12 cellular contexts compared by ENCODE assay signal in the genomic region with DNA sequence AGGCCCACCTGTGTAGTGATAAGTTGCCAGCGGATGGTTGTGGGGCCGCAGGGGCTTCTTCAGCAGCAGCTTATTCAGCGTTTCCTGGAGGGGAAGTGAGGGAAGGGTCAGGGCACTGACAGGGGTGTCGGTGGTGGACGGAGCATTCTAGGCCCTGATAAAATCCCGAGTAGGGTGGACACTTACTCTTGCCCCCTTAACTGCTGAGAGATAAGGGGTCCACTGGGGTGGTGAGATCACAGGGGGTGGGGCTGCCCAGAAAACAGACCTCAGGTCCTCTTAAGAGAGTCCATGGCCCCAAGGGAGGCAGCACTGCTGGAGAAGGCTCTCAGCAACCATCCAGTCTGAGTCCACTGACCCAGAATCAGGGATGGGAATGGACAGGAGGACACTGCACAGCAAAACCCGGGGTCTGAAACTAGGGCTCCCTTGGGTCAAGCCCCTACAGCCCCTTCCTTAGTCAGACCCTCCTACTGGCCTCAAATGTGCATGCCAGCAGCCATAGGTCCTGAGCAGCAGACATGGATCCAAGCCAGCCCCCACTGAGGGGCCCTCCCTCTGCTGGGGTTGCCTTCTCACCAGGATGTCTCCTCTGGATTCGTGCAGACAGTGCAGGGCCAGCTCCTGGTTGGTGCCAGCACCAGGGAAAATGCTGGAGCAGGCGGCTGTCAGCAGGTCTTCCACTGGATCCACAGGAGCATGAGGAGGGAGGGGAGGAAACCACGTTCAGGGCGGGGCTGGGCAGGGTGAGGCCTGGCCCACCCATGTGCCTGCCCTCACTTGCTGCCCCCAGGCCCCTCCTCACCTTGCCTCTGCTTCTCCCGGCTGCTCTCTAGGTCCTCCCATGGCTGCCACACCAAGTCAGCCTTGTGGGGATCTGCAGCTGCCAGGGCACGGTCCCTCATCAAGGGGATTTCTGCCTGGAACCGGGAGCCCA. TPM values are rescaled to one million over a fixed set of nuclear protein-coding genes. Genes with fewer than 3 reads are reported as not detected.
A peak's percentile ranks its signal among the peaks of the same experiment; 100 is the strongest.
DNase-seq lines count a peak whose midpoint lies in the region; ATAC-seq, FAIRE-seq and TF ChIP-seq lines count a peak whose summit lies in the region.
"Had no signal": no experiment of that assay in that cellular context is flagged by ENCODE, and none has a peak within 500 bp of the region (broad histone marks: within the 10 kb centered on the region; RNA-seq: fewer than 3 reads in every experiment).

No MANE protein-coding gene starts in this region.

- H3K9me3 ChIP-seq in right atrium auricular region, result no peaks in the 10 kb centered on the region

- no peaks in the 10 kb centered on the region for H3K9me3 Mint-ChIP-seq in glutamatergic neuron (ENCODE audit: unreplicated experiment)

- no peak for DNase-seq in right atrium auricular region (ENCODE audit: low spot score)
- no peak for DNase-seq in Right ventricle myocardium inferior (ENCODE audit: missing footprints)
- peak; percentile 53 for DNase-seq in astrocyte of the hippocampus (ENCODE audit: low read depth, low spot score)
- DNase-seq in mesenteric fat pad (ENCODE audit: low spot score), result peak; percentile 82
- DNase-seq in urothelium cell line (ENCODE audit: low spot score), result no peak
- no peak for DNase-seq in kidney glomerular epithelial cell (lab: John Stamatoyannopoulos, UW)
- DNase-seq in glutamatergic neuron, result no peak
- DNase-seq in superior temporal gyrus (ENCODE audit: extremely low spot score), result no peak
- DNase-seq: NCI-H187 treated with DMSO at 0.1 percent for 48 hours; stimulated activated CD4-positive, alpha-beta T cell treated with anti-CD3 and anti-CD28 coated beads, Interleukin-2, amount 100 ng/mL, for 48 hours had no signal

- intact Hi-C loops in Right ventricle myocardium inferior (cut with DNase I), result loop anchor here (5.0 kb wide), 1 partner anchor 161 kb away; a partner anchor contains a TSS

- H3K36me3 Mint-ChIP-seq in glutamatergic neuron (ENCODE audit: unreplicated experiment), result no peaks in the 10 kb centered on the region

- H3K4me3 Mint-ChIP-seq in glutamatergic neuron (ENCODE audit: unreplicated experiment), result no peak overlapping the region

- ATAC-seq in Right ventricle myocardium inferior, result no peak

- H3K27ac Mint-ChIP-seq in glutamatergic neuron (ENCODE audit: unreplicated experiment), result no peak overlapping the region

- H3K27me3 Mint-ChIP-seq in glutamatergic neuron (ENCODE audit: unreplicated experiment), result peaks cover 2% of the 10 kb centered on the region

- H3K36me3 ChIP-seq in right atrium auricular region, result peaks cover 72% of the 10 kb centered on the region

- FAIRE-seq in urothelium cell line (lab: Jason Lieb, UNC), result peak; percentile 63
- FAIRE-seq: bronchial epithelial cell, islet of Langerhans had no signal

- no peak for TF ChIP-seq CTCF in right atrium auricular region (IDR thresholded peaks at IDR 0.05)
- TF ChIP-seq CTCF in glutamatergic neuron (IDR thresholded peaks at IDR 0.05; ENCODE audit: partially characterized antibody, unreplicated experiment), result no peak

- H3K27ac ChIP-seq in right atrium auricular region, result peak overlapping the region; percentile 64 to 81

- no peak overlapping the region for H3K4me3 ChIP-seq in right atrium auricular region

- H3K4me1 Mint-ChIP-seq in glutamatergic neuron (ENCODE audit: low read depth, unreplicated experiment), result peaks cover 26% of the 10 kb centered on the region

- peaks cover 0 to 75% of the 10 kb centered on the region in 2 donors for H3K4me1 ChIP-seq in right atrium auricular region

- H3K27me3 ChIP-seq in right atrium auricular region, result no peaks in the 10 kb centered on the region

RNA-seq across cellular contexts. Expression of a gene that starts 12.1 kb away (rescaled TPM):
- total RNA-seq in right atrium auricular region (10 to 100 TPM; 17.1 to 18.3 TPM), Right ventricle myocardium inferior (14.9 TPM), mesenteric fat pad (49.3 TPM), glutamatergic neuron (ENCODE audit: unreplicated experiment) (145 TPM)

Comparison
In these comparisons a context has a peak if more than half of its experiments do, and no peak if none do; other contexts are left out.
1. DNase-seq: peak in astrocyte of the hippocampus (single experiment) and mesenteric fat pad (single experiment); none in right atrium auricular region (single experiment), Right ventricle myocardium inferior (single experiment), urothelium cell line (single experiment), kidney glomerular epithelial cell (single experiment), glutamatergic neuron (single experiment) and superior temporal gyrus (single experiment).